In the genomic region with DNA sequence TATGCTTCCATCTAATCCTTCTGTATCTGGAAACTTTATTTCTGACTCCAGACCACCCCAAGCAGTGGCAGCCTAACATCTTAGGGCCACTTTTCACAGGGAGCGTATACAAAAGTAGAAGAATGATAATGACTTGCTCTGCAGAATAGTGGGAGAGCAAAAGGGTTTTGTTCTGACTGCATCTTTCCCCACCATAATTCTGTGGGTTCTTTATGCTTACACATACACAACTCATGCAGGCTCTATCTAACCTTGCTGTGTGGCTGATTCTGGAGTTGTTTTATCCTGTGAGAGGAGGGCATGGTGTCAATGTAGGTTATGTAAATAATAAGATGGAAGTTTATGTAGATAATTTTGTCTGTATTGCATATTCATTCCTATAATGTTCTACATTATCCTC, we compare ENCODE assay signal across 19 cellular contexts. TPM values are rescaled to one million over a fixed set of nuclear protein-coding genes. Genes with fewer than 3 reads are reported as not detected.
DNase-seq lines count a peak whose midpoint lies in the region; ATAC-seq and TF ChIP-seq lines count a peak whose summit lies in the region.
"Had no signal": no experiment of that assay in that cellular context is flagged by ENCODE, and none has a peak within 500 bp of the region (broad histone marks: within the 10 kb centered on the region; RNA-seq: fewer than 3 reads in every experiment).

No MANE protein-coding gene starts in this region.

- H3K79me2 ChIP-seq in MM.1S (ENCODE audit: low read length) = no peaks in the 10 kb centered on the region

- H3K27me3 Mint-ChIP-seq in natural killer cell treated with Interleukin-12 subunit alpha and Interleukin-12 subunit beta and Interleukin-15 and Interleukin-18, amount 100 ng/mL, for 72 hours = peaks cover 0 to 10% of the 10 kb centered on the region in 2 donors
- H3K27me3 Mint-ChIP-seq in natural killer cell (ENCODE audit: low read depth in 2 of 2) (peaks cover 6% of the 10 kb centered on the region in 2 donors), endodermal cell (ENCODE audit: insufficient read depth) (no peaks in the 10 kb centered on the region)
- H3K27me3 Mint-ChIP-seq: IgD-negative memory B cell had no signal

- H3K36me3 ChIP-seq in MM.1S (replicated peaks; ENCODE audit: insufficient read depth, low read length) (no peaks in the 10 kb centered on the region), endodermal cell (ENCODE audit: control insufficient read depth, insufficient read depth, low read length) (no peaks in the 10 kb centered on the region), gastrocnemius medialis (no peaks in the 10 kb centered on the region)

- no peaks in the 10 kb centered on the region for H4K20me1 ChIP-seq in MM.1S (ENCODE audit: insufficient read depth, low read length)

- H3K9me3 ChIP-seq in MM.1S (replicated peaks; ENCODE audit: insufficient read depth, low read length) (no peaks in the 10 kb centered on the region), endodermal cell (ENCODE audit: control insufficient read depth, low read length) (no peaks in the 10 kb centered on the region), gastrocnemius medialis (no peaks in the 10 kb centered on the region)

- TF ChIP-seq POLR2A in gastrocnemius medialis (IDR thresholded peaks at IDR 0.05) = no peak

- peaks cover 38% of the 10 kb centered on the region for H3K4me1 ChIP-seq in MM.1S (ENCODE audit: low read length)
- no peaks in the 10 kb centered on the region for H3K4me1 ChIP-seq in endodermal cell (ENCODE audit: control insufficient read depth, insufficient read depth, low read length)
- no peaks in the 10 kb centered on the region for H3K4me1 ChIP-seq in gastrocnemius medialis

- peaks cover 4 to 26% of the 10 kb centered on the region in 2 donors for H3K4me1 Mint-ChIP-seq in natural killer cell treated with Interleukin-12 subunit alpha and Interleukin-12 subunit beta and Interleukin-15 and Interleukin-18, amount 100 ng/mL, for 72 hours (ENCODE audit: low read depth in 2 of 2)
- H3K4me1 Mint-ChIP-seq in natural killer cell (peaks cover 0 to 5% of the 10 kb centered on the region in 2 donors), endodermal cell (no peaks in the 10 kb centered on the region)
- H3K4me1 Mint-ChIP-seq: GM23338, IgD-negative memory B cell had no signal

- H3K9me2 ChIP-seq in MM.1S (replicated peaks; ENCODE audit: insufficient read depth, low read length) = no peaks in the 10 kb centered on the region

- no peaks in the 10 kb centered on the region for H3K27me3 ChIP-seq in MM.1S (replicated peaks; ENCODE audit: insufficient read depth, low read length)
- no peaks in the 10 kb centered on the region for H3K27me3 ChIP-seq in endodermal cell (ENCODE audit: control insufficient read depth, insufficient read depth, low read length, poor library complexity, severe bottlenecking)
- H3K27me3 ChIP-seq in gastrocnemius medialis = no peaks in the 10 kb centered on the region

- H3K27ac ChIP-seq in MM.1S (ENCODE audit: low read length) (peak overlapping the region; percentile 68; the same call in 1 of the 2 replicates), endodermal cell (ENCODE audit: low read depth, low read length) (peak overlapping the region; percentile 49), gastrocnemius medialis (no peak overlapping the region)
- H3K27ac ChIP-seq: C4-2B had no signal

- in situ Hi-C loops in gastrocnemius medialis (cut with MboI; ENCODE audit: low sequenced_read_pairs in 4 of 4) = loop anchor here in 1 of 4 donors (25.0 kb wide), 1 partner anchor 952 kb away; no protein-coding TSS in a partner anchor

- H3K9ac ChIP-seq in MM.1S (ENCODE audit: low read length) (no peak overlapping the region), endodermal cell (ENCODE audit: extremely low read depth, low read length, poor library complexity, severe bottlenecking) (no peak overlapping the region)

- H3K9me3 Mint-ChIP-seq in natural killer cell treated with Interleukin-12 subunit alpha and Interleukin-12 subunit beta and Interleukin-15 and Interleukin-18, amount 100 ng/mL, for 72 hours = no peaks in the 10 kb centered on the region
- H3K9me3 Mint-ChIP-seq in natural killer cell = no peaks in the 10 kb centered on the region
- no peaks in the 10 kb centered on the region for H3K9me3 Mint-ChIP-seq in endodermal cell
- H3K9me3 Mint-ChIP-seq: GM23338, IgD-negative memory B cell had no signal

- no peak overlapping the region for H3K27ac Mint-ChIP-seq in natural killer cell treated with Interleukin-12 subunit alpha and Interleukin-12 subunit beta and Interleukin-15 and Interleukin-18, amount 100 ng/mL, for 72 hours
- H3K27ac Mint-ChIP-seq in natural killer cell (no peak overlapping the region), endodermal cell (no peak overlapping the region)
- H3K27ac Mint-ChIP-seq: GM23338, IgD-negative memory B cell had no signal

- H2AFZ ChIP-seq in MM.1S (ENCODE audit: low read length) = peak overlapping the region; percentile 21
- H2AFZ ChIP-seq: GM23338 had no signal

- intact Hi-C loops in natural killer cell (cut with micrococcal nuclease) (no loop called here), gastrocnemius medialis (cut with DNase I; ENCODE audit: low total_unique reads) (no loop called here)

- peak overlapping the region; percentile 31; the same call in 1 of the 2 replicates for H3K4me2 ChIP-seq in MM.1S (ENCODE audit: low read depth, low read length)
- H3K4me2 ChIP-seq: GM23338 had no signal

- TF ChIP-seq CTCF in natural killer cell (IDR thresholded peaks at IDR 0.05) (no peak), MM.1S (IDR thresholded peaks at IDR 0.05; ENCODE audit: low read length) (no peak), endodermal cell (conservative IDR thresholded peaks at IDR 0.05) (no peak), gastrocnemius medialis (IDR thresholded peaks at IDR 0.05 in 4 of 5, conservative IDR thresholded peaks at IDR 0.05 in 1 of 5) (no peak)

- DNase-seq in natural killer cell treated with Interleukin-12 subunit alpha and Interleukin-12 subunit beta and Interleukin-15 and Interleukin-18, amount 100 ng/mL, for 72 hours (ENCODE audit: low spot score) = no peak
- no peak for DNase-seq in natural killer cell
- DNase-seq in MM.1S = no peak
- no peak for DNase-seq in endodermal cell
- no peak for DNase-seq in gastrocnemius medialis
- DNase-seq: ACHN, HCEC 1CT, Kasumi-1, NCI-H1092 treated with DMSO at 0.1 percent for 48 hours, NCI-H1694, NCI-H2081 treated with DMSO at 0.1 percent for 48 hours, NCI-H510A, NCI-H748 treated with DMSO at 0.1 percent for 48 hours, RPMI8226 had no signal

- peak overlapping the region; percentile 21 for H3K4me3 Mint-ChIP-seq in natural killer cell treated with Interleukin-12 subunit alpha and Interleukin-12 subunit beta and Interleukin-15 and Interleukin-18, amount 100 ng/mL, for 72 hours
- H3K4me3 Mint-ChIP-seq in natural killer cell (no peak overlapping the region), endodermal cell (no peak overlapping the region)
- H3K4me3 Mint-ChIP-seq: GM23338, IgD-negative memory B cell had no signal

- ATAC-seq in natural killer cell treated with Interleukin-12 subunit alpha and Interleukin-12 subunit beta and Interleukin-15 and Interleukin-18, amount 100 ng/mL, for 72 hours = peak in 1 of 2 donors; percentile 83
- ATAC-seq in natural killer cell = no peak
- ATAC-seq in GM19035 (IDR thresholded peaks at IDR 0.05; ENCODE audit: unreplicated experiment) = no peak
- no peak for ATAC-seq in gastrocnemius medialis
- no peak for ATAC-seq in HG03520 (IDR thresholded peaks at IDR 0.05; ENCODE audit: unreplicated experiment)
- ATAC-seq: GM23338 had no signal

- H3K4me3 ChIP-seq in MM.1S (ENCODE audit: low read length) = no peak overlapping the region
- no peak overlapping the region for H3K4me3 ChIP-seq in endodermal cell (ENCODE audit: low read length)
- H3K4me3 ChIP-seq in gastrocnemius medialis = no peak overlapping the region
- H3K4me3 ChIP-seq: GM23338 had no signal

- H3K36me3 Mint-ChIP-seq in natural killer cell treated with Interleukin-12 subunit alpha and Interleukin-12 subunit beta and Interleukin-15 and Interleukin-18, amount 100 ng/mL, for 72 hours = no peaks in the 10 kb centered on the region
- no peaks in the 10 kb centered on the region for H3K36me3 Mint-ChIP-seq in natural killer cell
- H3K36me3 Mint-ChIP-seq in endodermal cell (ENCODE audit: low read depth) = no peaks in the 10 kb centered on the region
- H3K36me3 Mint-ChIP-seq: IgD-negative memory B cell had no signal

- WGBS in endodermal cell (ENCODE audit: insufficient coverage in 1 of 2, insufficient read length in 1 of 2), 2 experiments = 100% methylated on average over 1 of the region's 1 CpG; no CpG with 5 or more reads in 1 of the 2 experiments

- H3F3A ChIP-seq in MM.1S (ENCODE audit: insufficient read depth, low read length) = peaks cover 16% of the 10 kb centered on the region

RNA-seq across cellular contexts. Expression of gene NDNF, which starts 42.4 kb away (rescaled TPM):
- not detected for total RNA-seq in natural killer cell treated with Interleukin-12 subunit alpha and Interleukin-12 subunit beta and Interleukin-15 and Interleukin-18, amount 100 ng/mL, for 72 hours
- total RNA-seq in natural killer cell (not detected), endodermal cell (1 to 10 TPM; 2.4 to 3.6 TPM), gastrocnemius medialis (1 to 10 TPM; 2.6 to 8.1 (median 4.5) TPM)
- polyA plus RNA-seq in endodermal cell (2013, experiment 1 of 2) = 42.4 TPM
- polyA plus RNA-seq in endodermal cell (2013, experiment 2 of 2) = 31.8 TPM
- polyA plus RNA-seq: IgD-negative memory B cell had no signal

RNA-seq across cellular contexts. Expression of gene TNIP3, which starts 49.4 kb away (rescaled TPM):
- total RNA-seq in natural killer cell treated with Interleukin-12 subunit alpha and Interleukin-12 subunit beta and Interleukin-15 and Interleukin-18, amount 100 ng/mL, for 72 hours = 1 to 10 TPM in 1 of 2 donors, under 1 TPM in 1; 0.45 to 4.5 TPM
- 1 to 10 TPM in 1 of 3 donors, under 1 TPM in 2; 0.45 to 2.5 (median 0.64) TPM for total RNA-seq in natural killer cell
- under 1 TPM in 1 of 2 donors, not detected in 1; 0.11 TPM for total RNA-seq in endodermal cell
- polyA plus RNA-seq in endodermal cell (2013, experiment 1 of 2) = not detected
- polyA plus RNA-seq in endodermal cell (2013, experiment 2 of 2) = not detected
- total RNA-seq in gastrocnemius medialis = not detected
- total RNA-seq: GM23338 had no signal
- polyA plus RNA-seq: GM23338, IgD-negative memory B cell had no signal

Comparison
In these comparisons a context has a peak if more than half of its experiments do, and no peak if none do; other contexts are left out.
1. H3K27ac ChIP-seq: peak in MM.1S (single experiment) and endodermal cell (single experiment); none in gastrocnemius medialis (0 of 4).